In genomic region chr4:132865922-132866321, GRCh38 we compare ENCODE assay signal across 34 cellular contexts.
"Had no signal": no experiment of that assay in that cellular context is flagged by ENCODE, and none has a peak within 500 bp of the region (broad histone marks: within the 10 kb centered on the region; RNA-seq: fewer than 3 reads in every experiment).

No MANE protein-coding gene starts in this region.

- H3K9me3 ChIP-seq: adrenal gland, body of pancreas, breast epithelium had no signal

- ATAC-seq: activated CD8-positive, alpha-beta T cell treated with anti-CD3 and anti-CD28 coated beads for 36 hours; activated naive CD4-positive, alpha-beta T cell treated with anti-CD3 and anti-CD28 coated beads, Interleukin-2, amount 50 U/mL, for 72 hours; activated T-cell treated with anti-CD3 and anti-CD28 coated beads, Interleukin-2, amount 50 U/mL, for 4 hours; activated T-cell treated with anti-CD3 and anti-CD28 coated beads, Interleukin-2, amount 50 U/mL, for 72 hours; activated T-helper 17 cell treated with anti-CD3 and anti-CD28 coated beads, Interleukin-2, amount 50 U/mL, for 72 hours; body of pancreas had no signal

- H3K4me1 ChIP-seq: adrenal gland, body of pancreas, breast epithelium had no signal

- FAIRE-seq: astrocyte, TTC549 had no signal

- H3K27me3 ChIP-seq: adrenal gland, body of pancreas, brain microvascular endothelial cell, breast epithelium had no signal

- H3K4me3 ChIP-seq: adrenal gland, body of pancreas, breast epithelium had no signal

- DNase-seq: activated B cell treated with CpG ODN at 0.5 μM for 24 hours; activated CD4-positive, alpha-beta memory T cell treated with anti-CD3 and anti-CD28 coated beads for 36 hours; activated CD4-positive, alpha-beta T cell treated with anti-CD3 and anti-CD28 coated beads for 4 hours; activated CD4-positive, alpha-beta T cell treated with anti-CD3 and anti-CD28 coated beads, Interleukin-2, amount 10 ng/mL, durations not matched to agents 24 days and 14 days; activated CD4-positive, alpha-beta T cell treated with anti-CD3 and anti-CD28 coated beads, Interleukin-2, amount 50 U/mL, for 1 hour; activated CD4-positive, alpha-beta T cell treated with anti-CD3 and anti-CD28 coated beads, Interleukin-2, amount 50 U/mL, for 4 hours; activated CD4-positive, CD25-positive, alpha-beta regulatory T cell treated with anti-CD3 and anti-CD28 coated beads, Interleukin-2, amount 50 U/mL, for 72 hours; activated CD8-positive, alpha-beta memory T cell treated with anti-CD3 and anti-CD28 coated beads, Interleukin-2, amount 50 U/mL, for 4 hours; activated CD8-positive, alpha-beta T cell treated with anti-CD3 and anti-CD28 coated beads for 36 hours; activated effector memory CD4-positive, alpha-beta T cell treated with anti-CD3 and anti-CD28 coated beads, Interleukin-2, amount 50 U/mL, for 16 hours; activated gamma-delta T cell treated with Interleukin-2 at 50 U/mL for 16 hours; activated naive CD4-positive, alpha-beta T cell; activated naive CD4-positive, alpha-beta T cell treated with anti-CD3 and anti-CD28 coated beads for 36 hours; activated naive CD4-positive, alpha-beta T cell treated with anti-CD3 and anti-CD28 coated beads, Interleukin-2, amount 50 U/mL, for 16 hours; activated naive CD8-positive, alpha-beta T cell treated with anti-CD3 and anti-CD28 coated beads for 36 hours; activated T-cell treated with anti-CD3 and anti-CD28 coated beads for 4 hours; activated T-cell treated with anti-CD3 and anti-CD28 coated beads, Interleukin-2, amount 50 U/mL, for 1 hour; activated T-cell treated with anti-CD3 and anti-CD28 coated beads, Interleukin-2, amount 50 U/mL, for 4 hours; activated T-cell treated with anti-CD3 and anti-CD28 coated beads, Interleukin-2, amount 50 U/mL, for 72 hours; adrenal gland; amniotic stem cell; aorta; body of pancreas; brain microvascular endothelial cell; central memory CD4-positive, alpha-beta T cell; T-helper 1 cell; T-helper 2 cell; T-helper 9 cell had no signal

- H3K27ac ChIP-seq: adrenal gland, body of pancreas, brain microvascular endothelial cell, breast epithelium, VCaP had no signal

- H3K36me3 ChIP-seq: adrenal gland, brain microvascular endothelial cell, breast epithelium had no signal
